In genomic region chr7:151865070-151865670, GRCh38 we compare ENCODE assay signal across 20 cellular contexts. TPM values are rescaled to one million over a fixed set of nuclear protein-coding genes. Genes with fewer than 3 reads are reported as not detected.
DNase-seq lines count a peak whose midpoint lies in the region; ATAC-seq, FAIRE-seq and TF ChIP-seq lines count a peak whose summit lies in the region.
"Had no signal": no experiment of that assay in that cellular context is flagged by ENCODE, and none has a peak within 500 bp of the region (broad histone marks: within the 10 kb centered on the region; RNA-seq: fewer than 3 reads in every experiment).

No MANE protein-coding gene starts in this region.

- H3K4me2 ChIP-seq in HepG2 (ENCODE audit: low read depth, low read length) (no peak overlapping the region), neuronal stem cell (ENCODE audit: insufficient read depth, low read length, poor library complexity, severe bottlenecking) (no peak overlapping the region)

- H3K9me3 ChIP-seq in liver (ENCODE audit: control insufficient read depth in 4 of 4, low read length in 3 of 4): no peaks in the 10 kb centered on the region
- no peaks in the 10 kb centered on the region for H3K9me3 ChIP-seq in HepG2 (ENCODE audit: low read length)
- H3K9me3 ChIP-seq in left lung: no peaks in the 10 kb centered on the region
- no peaks in the 10 kb centered on the region for H3K9me3 ChIP-seq in neuronal stem cell (replicated peaks in 1 of 2; ENCODE audit: control insufficient read depth in 2 of 2, insufficient read depth in 1 of 2, low read depth in 1 of 2, low read length in 2 of 2)
- no peaks in the 10 kb centered on the region for H3K9me3 ChIP-seq in testis
- H3K9me3 ChIP-seq: SJSA1 had no signal

- in situ Hi-C loops in HepG2 (cut with HindIII; ENCODE audit: extremely low pct_ligation_motif_present, low pct_unique_long_range_greater_than_20kb): no loop called here
- in situ Hi-C loops in KBM-7 (cut with MboI; ENCODE audit: low pct_unique_long_range_greater_than_20kb, low sequenced_read_pairs): no loop called here

- H3K23ac ChIP-seq in neuronal stem cell (ENCODE audit: low read depth, low read length, poor library complexity): peak overlapping the region; percentile 50

- H3K36me3 ChIP-seq in liver (ENCODE audit: control insufficient read depth in 4 of 4, insufficient read depth in 3 of 4, low read depth in 1 of 4, low read length in 3 of 4) (no peaks in the 10 kb centered on the region), HepG2 (replicated peaks in 1 of 2; ENCODE audit: control insufficient read depth in 1 of 2, insufficient read depth in 2 of 2, low read length in 2 of 2) (no peaks in the 10 kb centered on the region), left lung (no peaks in the 10 kb centered on the region), neuronal stem cell (replicated peaks in 1 of 2; ENCODE audit: control insufficient read depth in 2 of 2, insufficient read depth in 2 of 2, low read length in 2 of 2) (no peaks in the 10 kb centered on the region), testis (ENCODE audit: low read depth, missing control alignments) (no peaks in the 10 kb centered on the region)
- H3K36me3 ChIP-seq: SJSA1 had no signal

- H3K27ac ChIP-seq in liver (ENCODE audit: low read depth in 1 of 2, low read length in 2 of 2) (peak overlapping the region; percentile 51 to 69), HepG2 (ENCODE audit: extremely low read length, insufficient read depth, low read length) (no peak overlapping the region), left lung (no peak overlapping the region), neuronal stem cell (replicated peaks; ENCODE audit: low read length) (no peak overlapping the region), testis (no peak overlapping the region)
- H3K27ac ChIP-seq: SJSA1 had no signal

- H3K79me2 ChIP-seq in HepG2 (ENCODE audit: insufficient read depth, low read length): no peaks in the 10 kb centered on the region

- H3K27me3 ChIP-seq in liver (ENCODE audit: control insufficient read depth in 4 of 4, insufficient read depth in 4 of 4, low read length in 3 of 4): no peaks in the 10 kb centered on the region
- peaks cover 0 to 5% of the 10 kb centered on the region in 2 experiments; a peak in 2 of 5 replicates for H3K27me3 ChIP-seq in HepG2 (ENCODE audit: control insufficient read depth in 1 of 2, insufficient read depth in 2 of 2, low read length in 2 of 2)
- H3K27me3 ChIP-seq in left lung: no peaks in the 10 kb centered on the region
- H3K27me3 ChIP-seq in neuronal stem cell (ENCODE audit: control insufficient read depth in 3 of 3, insufficient read depth in 3 of 3, low read depth in 1 of 3, low read length in 3 of 3): peaks cover 0 to 26% (median 0%) of the 10 kb centered on the region in 3 experiments
- H3K27me3 ChIP-seq in testis: no peaks in the 10 kb centered on the region
- H3K27me3 ChIP-seq: SJSA1 had no signal

- H3K79me1 ChIP-seq in neuronal stem cell (ENCODE audit: low read depth, low read length): no peaks in the 10 kb centered on the region

- CTCF ChIA-PET in HepG2 (lab: Yijun Ruan, JAX; ENCODE audit: low intra/inter-chr PET ratio, low total read pairs): no interaction called here

- TF ChIP-seq POLR2A in HepG2 (IDR thresholded peaks at IDR 0.05; ENCODE audit: insufficient read depth in 1 of 2, low read depth in 2 of 2, low read length in 2 of 2) (no peak), testis (IDR thresholded peaks at IDR 0.05) (no peak)

- 54% methylated on average over 16 of the region's 16 CpGs for WGBS in liver
- 26% methylated on average over 9 of the region's 16 CpGs for WGBS in HepG2 (ENCODE audit: low lambda C conversion rate)
- no CpG with 5 or more reads among the region's 16 CpGs for WGBS in neuronal stem cell (ENCODE audit: extremely low coverage in 2 of 2, insufficient read length in 2 of 2, insufficient replicate concordance in 1 of 2), 2 donors
- 90 to 91% methylated on average over 12 to 16 of the region's 16 CpGs for WGBS in testis, 2 donors

- TF ChIP-seq RAD21 in liver (IDR thresholded peaks at IDR 0.05): peak; percentile 7 to 29
- TF ChIP-seq RAD21 in HepG2 (CRISPR knock-in tag; IDR thresholded peaks at IDR 0.05): no peak

- no TSS peak for BruUV-seq in HepG2 (replicated peaks; lab: Mats Ljungman, UMichigan)

- H2BK12ac ChIP-seq in neuronal stem cell (ENCODE audit: low read length): no peak overlapping the region

- H3K4me1 ChIP-seq in liver (ENCODE audit: control insufficient read depth in 4 of 4, insufficient read depth in 4 of 4, low read length in 3 of 4) (peaks cover 31 to 82% (median 62%) of the 10 kb centered on the region in 4 donors), HepG2 (ENCODE audit: insufficient read depth, low read length) (peaks cover 2% of the 10 kb centered on the region), left lung (peaks cover 7 to 32% of the 10 kb centered on the region in 2 donors), neuronal stem cell (ENCODE audit: control insufficient read depth in 2 of 2, insufficient read depth in 1 of 2, low read depth in 1 of 2, low read length in 2 of 2) (peaks cover 0 to 5% of the 10 kb centered on the region in 2 donors), testis (no peaks in the 10 kb centered on the region)
- H3K4me1 ChIP-seq: SJSA1 had no signal

- TF ChIP-seq CTCF in liver (IDR thresholded peaks at IDR 0.05; ENCODE audit: low read depth, low read length, missing input control) (no peak), HepG2 (CRISPR knock-in tag; IDR thresholded peaks at IDR 0.05) (no peak), left lung (IDR thresholded peaks at IDR 0.05) (no peak), testis (IDR thresholded peaks at IDR 0.05) (no peak)

- H4K8ac ChIP-seq in neuronal stem cell (ENCODE audit: low read depth, low read length): no peak overlapping the region

- no peak overlapping the region for H3K4me3 ChIP-seq in liver (ENCODE audit: low read depth in 1 of 3, low read length in 3 of 3)
- no peak overlapping the region for H3K4me3 ChIP-seq in HepG2 (replicated peaks in 1 of 3; ENCODE audit: insufficient read depth in 1 of 3, low read depth in 2 of 3, low read length in 3 of 3)
- no peak overlapping the region for H3K4me3 ChIP-seq in left lung
- no peak overlapping the region for H3K4me3 ChIP-seq in neuronal stem cell (ENCODE audit: low read length in 2 of 2)
- no peak overlapping the region for H3K4me3 ChIP-seq in testis
- H3K4me3 ChIP-seq: SJSA1 had no signal

- no peak overlapping the region for H2AFZ ChIP-seq in HepG2 (ENCODE audit: low read length)
- H2AFZ ChIP-seq in neuronal stem cell (ENCODE audit: low read length): no peak overlapping the region

- DNase-seq in HepG2 (ENCODE audit: low spot score) (no peak), left lung (peak; percentile 27 to 76), neuronal stem cell (ENCODE audit: low spot score) (no peak), KBM-7 (no peak), SW 1271 (lab: John Stamatoyannopoulos, UW) (no peak), testis (no peak)
- DNase-seq: CD4-positive, CD25-positive, alpha-beta regulatory T cell; COR-L47; DMS79; Karpas-422; NCI-H1694; NCI-H2081; NCI-H2171; NCI-H345; NCI-H524; NCI-H774 had no signal

- TF ChIP-seq EP300 in HepG2 (IDR thresholded peaks at IDR 0.05; ENCODE audit: low read depth in 2 of 2, low read length in 2 of 2): no peak
- no peak for TF ChIP-seq EP300 in HepG2 (CRISPR knock-in tag; IDR thresholded peaks at IDR 0.05; ENCODE audit: borderline replicate concordance)

- peak overlapping the region; percentile 47 for H2AK5ac ChIP-seq in neuronal stem cell (ENCODE audit: low read depth, low read length)

- no peak for FAIRE-seq in HepG2 (lab: Jason Lieb, UNC)
- FAIRE-seq: HTR-8/SVneo had no signal

- H4K20me1 ChIP-seq in HepG2 (ENCODE audit: insufficient read depth, low read length): no peaks in the 10 kb centered on the region; the same call in 1 of the 2 replicates

- H3K14ac ChIP-seq in neuronal stem cell (ENCODE audit: low read length): no peak overlapping the region

- no peak overlapping the region for H2BK5ac ChIP-seq in neuronal stem cell (ENCODE audit: low read length)

- ATAC-seq in HepG2 (no peak), left lung (no peak)
- ATAC-seq: Panc1 had no signal

- H3K9ac ChIP-seq in liver (ENCODE audit: low read depth in 1 of 2, low read length in 2 of 2): peak overlapping the region; percentile 15 to 52
- H3K9ac ChIP-seq in HepG2 (ENCODE audit: insufficient read depth, low read depth, low read length): no peak overlapping the region
- H3K9ac ChIP-seq in neuronal stem cell (ENCODE audit: low read depth, low read length, poor library complexity): peak overlapping the region; percentile 30

- H2BK15ac ChIP-seq in neuronal stem cell (ENCODE audit: low read length): no peak overlapping the region

- intact Hi-C loops in HepG2 (cut with micrococcal nuclease; ENCODE audit: unreplicated experiment) (no loop called here), left lung (cut with DNase I) (no loop called here), testis (cut with DNase I; ENCODE audit: low total_unique reads) (no loop called here)

- no peak overlapping the region for H2BK120ac ChIP-seq in neuronal stem cell (ENCODE audit: low read depth, low read length)

- H3K18ac ChIP-seq in neuronal stem cell (ENCODE audit: low read length): no peak overlapping the region

- POLR2A ChIA-PET in HepG2 (lab: Yijun Ruan, JAX): no interaction called here

- no peak overlapping the region for H3K4ac ChIP-seq in neuronal stem cell (ENCODE audit: low read length)

- H4K91ac ChIP-seq in neuronal stem cell (ENCODE audit: low read depth, low read length, poor library complexity): no peak overlapping the region

RNA-seq across cellular contexts. Expression of gene PRKAG2, which starts 11.7 kb away (rescaled TPM):
- 10 to 100 TPM in 1 of 2 donors, 1 to 10 TPM in 1; 3.6 to 25.1 TPM for total RNA-seq in liver
- 10 to 100 TPM; 11.5 to 22.2 TPM for polyA plus RNA-seq in liver
- 1.1 and 1.3 TPM in 2 replicates for total RNA-seq in HepG2 (2016; rRNA removed; fragmentation: Illumina TruSeq; extraction: Trizol)
- 1.3 and 1.8 TPM in 2 replicates for total RNA-seq in HepG2 (2016; cell fraction: cytosol; rRNA removed; fragmentation: Illumina TruSeq; extraction: Trizol; ENCODE audit: low read depth)
- 1.2 and 1.3 TPM in 2 replicates for total RNA-seq in HepG2 (2016; cell fraction: insoluble cytoplasmic fraction; rRNA removed; fragmentation: Illumina TruSeq; extraction: Trizol)
- total RNA-seq in HepG2 (2016; cell fraction: membrane; rRNA removed; fragmentation: Illumina TruSeq; extraction: Trizol): 2.2 and 2.3 TPM in 2 replicates
- 0.78 TPM in 2 replicates for total RNA-seq in HepG2 (2016; cell fraction: nucleus; rRNA removed; fragmentation: Illumina TruSeq; extraction: Trizol)
- polyA plus RNA-seq in HepG2 (2011; rRNA removed): 0.85 and 0.90 TPM in 2 replicates
- polyA plus RNA-seq in HepG2 (2011; cell fraction: cytosol; rRNA removed): 0.47 and 0.62 TPM in 2 replicates
- polyA plus RNA-seq in HepG2 (2011; cell fraction: nucleus; rRNA removed): 0.83 and 1.2 TPM in 2 replicates
- polyA plus RNA-seq in HepG2 (2012): 0.30 and 0.45 TPM in 2 replicates
- polyA plus RNA-seq in HepG2 (2016; cell fraction: cytosol; fragmentation: Illumina TruSeq; extraction: Trizol; ENCODE audit: low read depth): 2.1 and 2.9 TPM in 2 replicates
- 1.7 and 2.3 TPM in 2 replicates for polyA plus RNA-seq in HepG2 (2016; cell fraction: insoluble cytoplasmic fraction; fragmentation: Illumina TruSeq; extraction: Trizol; ENCODE audit: low read depth)
- 3.3 and 3.5 TPM in 2 replicates for polyA plus RNA-seq in HepG2 (2016; cell fraction: membrane; fragmentation: Illumina TruSeq; extraction: Trizol; ENCODE audit: low read depth)
- 2.0 and 3.4 TPM in 2 replicates for polyA plus RNA-seq in HepG2 (2016; cell fraction: nucleus; fragmentation: Illumina TruSeq; extraction: Trizol; ENCODE audit: insufficient read depth, low read depth)
- 0.20 and 0.87 TPM in 2 replicates for polyA minus RNA-seq in HepG2 (2011; rRNA and poly(A)+ RNA removed; ENCODE audit: low replicate concordance)
- polyA minus RNA-seq in HepG2 (2011; cell fraction: cytosol; rRNA and poly(A)+ RNA removed): not detected in 2 replicates
- 0.75 and 0.77 TPM in 2 replicates for polyA minus RNA-seq in HepG2 (2011; cell fraction: nucleus; rRNA and poly(A)+ RNA removed)
- total RNA-seq in left lung: 10 to 100 TPM; 23.3 to 34.6 TPM
- 23.4 TPM for polyA plus RNA-seq in neuronal stem cell (2013, experiment 1 of 2)
- polyA plus RNA-seq in neuronal stem cell (2013, experiment 2 of 2): 21.8 TPM
- 10 to 100 TPM; 27.9 to 28.7 TPM for total RNA-seq in testis
- polyA plus RNA-seq in testis (ENCODE audit: insufficient read depth, low read depth, low replicate concordance): 28.6 TPM

Comparison
In these comparisons a context has a peak if more than half of its experiments do, and no peak if none do; other contexts are left out.
1. H3K27ac ChIP-seq: peak in liver (2 of 2); none in HepG2 (single experiment), left lung (0 of 2), neuronal stem cell (single experiment) and testis (0 of 2).
2. DNase-seq: peak in left lung (2 of 2); none in HepG2 (single experiment), neuronal stem cell (single experiment), KBM-7 (single experiment), SW 1271 (0 of 2) and testis (single experiment).